23 cellular contexts compared by ENCODE assay signal in genomic region chr10:124538669-124539068, GRCh38.
"Had no signal": no experiment of that assay in that cellular context is flagged by ENCODE, and none has a peak within 500 bp of the region (broad histone marks: within the 10 kb centered on the region; RNA-seq: fewer than 3 reads in every experiment).

No MANE protein-coding gene starts in this region.

- H3K27ac ChIP-seq: RWPE1, WERI-Rb-1 had no signal

- H3K27ac Mint-ChIP-seq: activated CD8-positive, alpha-beta T cell treated with anti-CD3 and anti-CD28 coated beads, Interleukin-2, amount 10 ng/mL, durations not matched to agents 7 days and 5 days; activated naive CD4-positive, alpha-beta T cell treated with anti-CD3 and anti-CD28 coated beads, Interleukin-2, amount 50 U/mL, for 24 hours; brain had no signal

- H3K27me3 Mint-ChIP-seq: activated naive CD4-positive, alpha-beta T cell treated with anti-CD3 and anti-CD28 coated beads, Interleukin-2, amount 50 U/mL, for 24 hours; brain; central memory CD8-positive, alpha-beta T cell had no signal

- H3K36me3 ChIP-seq: Peyer's patch, WERI-Rb-1 had no signal

- H3K4me3 ChIP-seq: Peyer's patch had no signal

- H3K27me3 ChIP-seq: Peyer's patch had no signal

- H3K4me1 Mint-ChIP-seq: central memory CD8-positive, alpha-beta T cell had no signal

- H3K9me3 ChIP-seq: Peyer's patch had no signal

- DNase-seq: activated CD4-positive, alpha-beta T cell treated with anti-CD3 and anti-CD28 coated beads for 4 hours; activated CD4-positive, alpha-beta T cell treated with anti-CD3 and anti-CD28 coated beads, Interleukin-2, amount 50 U/mL, for 4 hours; activated CD8-positive, alpha-beta memory T cell treated with anti-CD3 and anti-CD28 coated beads, Interleukin-2, amount 50 U/mL, for 48 hours; activated CD8-positive, alpha-beta T cell treated with anti-CD3 and anti-CD28 coated beads, Interleukin-2, amount 10 ng/mL, durations not matched to agents 7 days and 5 days; activated T-cell treated with anti-CD3 and anti-CD28 coated beads, Interleukin-2, amount 50 U/mL, for 1 hour; MM.1S; NCI-H1105; NCI-H1436; NCI-H1694 treated with DMSO at 0.1 percent for 48 hours; NCI-H2029 treated with DMSO at 0.1 percent for 48 hours; NCI-H345; NCI-H510A; NCI-H526 treated with DMSO at 0.1 percent for 48 hours; NCI-H82; Peyer's patch; Right ventricle myocardium superior; T-helper 1 cell; WERI-Rb-1 had no signal

- H3K9me3 Mint-ChIP-seq: activated naive CD4-positive, alpha-beta T cell treated with anti-CD3 and anti-CD28 coated beads, Interleukin-2, amount 50 U/mL, for 24 hours; central memory CD8-positive, alpha-beta T cell had no signal

- H3K4me3 Mint-ChIP-seq: activated CD8-positive, alpha-beta T cell treated with anti-CD3 and anti-CD28 coated beads, Interleukin-2, amount 10 ng/mL, durations not matched to agents 7 days and 5 days; activated naive CD4-positive, alpha-beta T cell treated with anti-CD3 and anti-CD28 coated beads, Interleukin-2, amount 50 U/mL, for 24 hours; brain; central memory CD8-positive, alpha-beta T cell had no signal

- ATAC-seq: activated CD4-positive, CD25-positive, alpha-beta regulatory T cell treated with anti-CD3 and anti-CD28 coated beads, Interleukin-2, amount 50 U/mL, for 24 hours; activated CD8-positive, alpha-beta T cell treated with anti-CD3 and anti-CD28 coated beads, Interleukin-2, amount 10 ng/mL, durations not matched to agents 7 days and 5 days had no signal

- H3K36me3 Mint-ChIP-seq: activated naive CD4-positive, alpha-beta T cell treated with anti-CD3 and anti-CD28 coated beads, Interleukin-2, amount 50 U/mL, for 24 hours; brain had no signal
